2 cellular contexts compared by ENCODE assay signal in the genomic region with DNA sequence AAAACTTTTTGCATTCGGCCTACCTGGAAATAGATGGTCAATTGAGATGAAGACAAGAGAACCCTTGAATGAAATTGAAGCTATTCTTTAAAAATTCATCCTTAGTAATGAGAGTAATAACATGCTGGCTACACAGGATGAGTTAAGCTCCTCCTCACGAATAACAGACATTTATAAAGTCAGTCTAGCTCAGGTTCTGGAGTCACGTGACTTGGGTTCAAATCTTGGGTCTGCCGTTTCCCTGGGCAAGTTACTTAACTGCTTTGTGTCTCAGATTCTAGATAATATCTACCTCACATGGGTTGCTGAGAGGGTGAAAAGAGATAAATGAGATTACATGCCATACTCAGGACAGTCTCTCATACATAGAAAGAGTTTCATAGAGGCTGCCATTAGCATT.
TF ChIP-seq lines count a peak whose summit lies in the region.

No MANE protein-coding gene starts in this region.

TF ChIP-seq in HepG2, 621 proteins besides CTCF, POLR2A, EP300 and RAD21:
- TF ChIP-seq ZMYM2 (CRISPR knock-in tag; IDR thresholded peaks at IDR 0.05) (no peak), RAD51 (IDR thresholded peaks at IDR 0.05; ENCODE audit: borderline replicate concordance) (peak; percentile 89), USF2 (IDR thresholded peaks at IDR 0.05; ENCODE audit: low read depth, low read length) (peak; percentile 71; the same call in 1 of the 2 replicates), USF2 (CRISPR knock-in tag; IDR thresholded peaks at IDR 0.05; ENCODE audit: borderline replicate concordance) (no peak)

TF ChIP-seq in GM12878, 131 proteins besides CTCF, POLR2A, EP300 and RAD21:
- TF ChIP-seq HDAC6 (IDR thresholded peaks at IDR 0.05; ENCODE audit: unreplicated experiment) (no peak), RAD51 (IDR thresholded peaks at IDR 0.05) (0 out of 2 replicates have a peak, but pooled peaks have one; percentile 23)
TF ChIP-seq in GM12878: peak in this region for 1.
